In genomic region chr3:158097141-158097540, GRCh38 we compare ENCODE assay signal across 11 cellular contexts. TPM values are rescaled to one million over a fixed set of nuclear protein-coding genes. Genes with fewer than 3 reads are reported as not detected.
A peak's percentile ranks its signal among the peaks of the same experiment; 100 is the strongest.
DNase-seq lines count a peak whose midpoint lies in the region; TF ChIP-seq lines count a peak whose summit lies in the region.
"Had no signal": no experiment of that assay in that cellular context is flagged by ENCODE, and none has a peak within 500 bp of the region (broad histone marks: within the 10 kb centered on the region; RNA-seq: fewer than 3 reads in every experiment).

No MANE protein-coding gene starts in this region.

- H3K79me2 ChIP-seq in OCI-LY3 (ENCODE audit: low read length) = no peaks in the 10 kb centered on the region

- intact Hi-C loops in A673 (cut with micrococcal nuclease; ENCODE audit: unreplicated experiment) = loop anchor here (5.0 to 10.0 kb wide), 2 partner anchors 215 to 438 kb away; no protein-coding TSS in a partner anchor

- BruUV-seq in A673 (replicated peaks; lab: Mats Ljungman, UMichigan) = no TSS peak

- H3K4me3 ChIP-seq in A673 (ENCODE audit: low read depth, low read length, poor library complexity, severe bottlenecking) = peak overlapping the region; percentile 57
- H3K4me3 ChIP-seq in GM06990 (replicated peaks; ENCODE audit: low read depth, low read length) = peak overlapping the region; percentile 79
- H3K4me3 ChIP-seq in OCI-LY3 (ENCODE audit: low read length) = peak overlapping the region; percentile 89
- peak overlapping the region; percentile 88 for H3K4me3 ChIP-seq in iPS-11a (ENCODE audit: low read depth, low read length)

- H2AFZ ChIP-seq in OCI-LY3 (ENCODE audit: low read depth, low read length) = no peak overlapping the region

- H3K9ac ChIP-seq in OCI-LY3 (ENCODE audit: low read length) = peak overlapping the region; percentile 85; the same call in 1 of the 2 replicates

- H3K36me3 ChIP-seq in A673 (ENCODE audit: insufficient read depth, low read length, poor library complexity, severe bottlenecking) (no peaks in the 10 kb centered on the region), GM06990 (ENCODE audit: control insufficient read depth, insufficient read depth, low read length) (no peaks in the 10 kb centered on the region), OCI-LY3 (replicated peaks; ENCODE audit: low read depth, low read length) (no peaks in the 10 kb centered on the region)
- H3K36me3 ChIP-seq: heart left ventricle, upper lobe of right lung had no signal

- H3K9me3 ChIP-seq in A673 (ENCODE audit: low read depth, low read length, poor library complexity, severe bottlenecking) = no peaks in the 10 kb centered on the region
- H3K9me3 ChIP-seq in OCI-LY3 (ENCODE audit: insufficient read depth, low read length) = no peaks in the 10 kb centered on the region
- H3K9me3 ChIP-seq: upper lobe of right lung had no signal

- H3K4me2 ChIP-seq in OCI-LY3 (ENCODE audit: low read length) = peak overlapping the region; percentile 75

- H3K4me1 ChIP-seq in A673 (ENCODE audit: insufficient read depth, low read length, poor library complexity, severe bottlenecking) (no peaks in the 10 kb centered on the region), OCI-LY3 (ENCODE audit: low read length) (peaks cover 7% of the 10 kb centered on the region)

- H3K27ac ChIP-seq in A673 (ENCODE audit: low read depth, low read length, poor library complexity, severe bottlenecking) (no peak overlapping the region), OCI-LY3 (ENCODE audit: low read length) (no peak overlapping the region)
- H3K27ac ChIP-seq: heart left ventricle, upper lobe of right lung had no signal

- no peaks in the 10 kb centered on the region for H4K20me1 ChIP-seq in OCI-LY3 (ENCODE audit: insufficient read depth, low read length)

- DNase-seq in A673 (ENCODE audit: low spot score) (no peak), GM06990 (ENCODE audit: extremely low read depth, insufficient read length) (peak; percentile 18), kidney tubule cell (ENCODE audit: low spot score) (no peak), SW 1271 (lab: John Stamatoyannopoulos, UW) (no peak), UCSD-AML1 (lab: John Stamatoyannopoulos, UW; ENCODE audit: unreplicated experiment) (no peak), NCI-H1092 (lab: John Stamatoyannopoulos, UW) (no peak)
- DNase-seq: HCEC 1CT, upper lobe of right lung had no signal

- H3K27me3 ChIP-seq in A673 (replicated peaks; ENCODE audit: insufficient read depth, low read depth, low read length, poor library complexity) = peaks cover 4% of the 10 kb centered on the region
- H3K27me3 ChIP-seq in GM06990 (replicated peaks; ENCODE audit: control insufficient read depth, insufficient read depth, low read length) = no peaks in the 10 kb centered on the region; the same call in 1 of the 2 replicates
- peaks cover 6% of the 10 kb centered on the region; the same call in 1 of the 2 replicates for H3K27me3 ChIP-seq in OCI-LY3 (ENCODE audit: low read depth, low read length)

- POLR2A ChIA-PET in A673 (lab: Charles Lee; ENCODE audit: low non-redundant PET) = no interaction called here

- CTCF ChIA-PET in A673 (lab: Charles Lee) = no interaction called here

- TF ChIP-seq CTCF in A673 (conservative IDR thresholded peaks at IDR 0.05; ENCODE audit: low read depth, low read length) = no peak
- no peak for TF ChIP-seq CTCF in GM06990 (IDR thresholded peaks at IDR 0.05; ENCODE audit: insufficient read depth, low read length, poor library complexity, severe bottlenecking)
- TF ChIP-seq CTCF in OCI-LY3 (IDR thresholded peaks at IDR 0.05; ENCODE audit: low read depth, low read length) = no peak

RNA-seq across cellular contexts. Expression of gene SHOX2, which starts 9.1 kb away (rescaled TPM):
- total RNA-seq in A673 (2021) = 1.7 and 2.9 TPM in 2 replicates

RNA-seq across cellular contexts. Expression of gene RSRC1, which starts 12.7 kb away (rescaled TPM):
- total RNA-seq in A673 (2021) = 59.4 and 65.4 TPM in 2 replicates
